Comparison of ENCODE assay signal across 9 cellular contexts in the genomic region with DNA sequence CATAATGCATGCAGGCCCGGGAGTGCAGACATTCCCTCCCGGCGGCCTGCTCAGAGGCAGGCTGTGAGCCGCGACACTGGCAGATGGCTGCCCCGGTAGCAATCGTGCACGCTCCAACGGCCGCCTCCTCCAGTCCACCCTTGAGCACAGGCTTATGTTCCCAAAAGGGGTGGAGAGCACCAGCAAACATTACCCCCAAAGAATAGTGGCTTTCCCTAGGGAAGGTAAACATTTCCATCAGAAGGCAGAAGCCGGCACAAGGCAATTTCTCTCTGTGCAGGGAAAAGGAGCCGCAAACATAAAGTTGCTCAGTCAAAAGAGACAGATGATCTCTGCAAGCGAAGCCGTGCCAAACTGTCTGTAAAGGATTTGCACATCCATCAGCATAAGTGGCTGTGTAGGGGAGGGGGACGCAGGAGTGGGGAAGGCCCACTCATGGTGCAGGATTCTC.
A peak's percentile ranks its signal among the peaks of the same experiment; 100 is the strongest.
DNase-seq lines count a peak whose midpoint lies in the region; ATAC-seq and TF ChIP-seq lines count a peak whose summit lies in the region.
"Had no signal": no experiment of that assay in that cellular context is flagged by ENCODE, and none has a peak within 500 bp of the region (broad histone marks: within the 10 kb centered on the region; RNA-seq: fewer than 3 reads in every experiment).

No MANE protein-coding gene starts in this region.

- H3K9me3 Mint-ChIP-seq in CD4-positive, alpha-beta T cell: no peaks in the 10 kb centered on the region
- H3K9me3 Mint-ChIP-seq: central memory CD8-positive, alpha-beta T cell had no signal

- H3K27me3 ChIP-seq in lower lobe of right lung (ENCODE audit: low read depth): no peaks in the 10 kb centered on the region
- H3K27me3 ChIP-seq in tibial artery: no peaks in the 10 kb centered on the region
- H3K27me3 ChIP-seq in CD4-positive, alpha-beta T cell (ENCODE audit: control insufficient read depth, insufficient read depth, low read length): no peaks in the 10 kb centered on the region

- CTCF ChIA-PET in CD4-positive, alpha-beta T cell (lab: Charles Lee): no interaction called here

- H3K4me3 ChIP-seq in lower lobe of right lung: peak overlapping the region; percentile 8
- peak overlapping the region; percentile 3 to 23 for H3K4me3 ChIP-seq in tibial artery

- H3K27me3 Mint-ChIP-seq in CD4-positive, alpha-beta T cell: no peaks in the 10 kb centered on the region
- H3K27me3 Mint-ChIP-seq: central memory CD8-positive, alpha-beta T cell had no signal

- no peaks in the 10 kb centered on the region for H3K36me3 Mint-ChIP-seq in CD4-positive, alpha-beta T cell (ENCODE audit: low read depth)

- DNase-seq in NCI-H1436 treated with DMSO at 0.1 percent for 48 hours (lab: John Stamatoyannopoulos, UW) (peak; percentile 41), SHP77 (lab: John Stamatoyannopoulos, UW) (peak; percentile 65 to 76), lower lobe of right lung (no peak), tibial artery (no peak)
- no peak for DNase-seq in activated CD8-positive, alpha-beta memory T cell treated with anti-CD3 and anti-CD28 coated beads, Interleukin-2, amount 50 U/mL, for 4 hours
- DNase-seq in CD4-positive, alpha-beta T cell: no peak
- DNase-seq: activated CD4-positive, alpha-beta T cell treated with anti-CD3 and anti-CD28 coated beads, Interleukin-2, amount 50 U/mL, for 1 hour had no signal

- H3K4me3 Mint-ChIP-seq in CD4-positive, alpha-beta T cell: no peak overlapping the region
- H3K4me3 Mint-ChIP-seq: central memory CD8-positive, alpha-beta T cell had no signal

- POLR2A ChIA-PET in CD4-positive, alpha-beta T cell (lab: Charles Lee): no interaction called here

- ATAC-seq in lower lobe of right lung: no peak
- no peak for ATAC-seq in GM21737 (IDR thresholded peaks at IDR 0.05; ENCODE audit: unreplicated experiment)
- no peak for ATAC-seq in CD4-positive, alpha-beta T cell (ENCODE audit: poor library complexity)

- intact Hi-C loops in lower lobe of right lung (cut with DNase I): no loop called here
- intact Hi-C loops in tibial artery (cut with DNase I; ENCODE audit: low total_unique reads): loop anchor here (10.0 kb wide), 1 partner anchor 89 kb away; a partner anchor contains a TSS
- intact Hi-C loops in CD4-positive, alpha-beta T cell (cut with DNase I, micrococcal nuclease): no loop called here

- no peaks in the 10 kb centered on the region for H3K4me1 Mint-ChIP-seq in CD4-positive, alpha-beta T cell (ENCODE audit: low read depth)
- H3K4me1 Mint-ChIP-seq: central memory CD8-positive, alpha-beta T cell had no signal

- H3K4me1 ChIP-seq in lower lobe of right lung (peaks cover 10% of the 10 kb centered on the region), tibial artery (peaks cover 0 to 66% (median 46%) of the 10 kb centered on the region in 4 donors)

- H3K36me3 ChIP-seq in lower lobe of right lung (no peaks in the 10 kb centered on the region), tibial artery (no peaks in the 10 kb centered on the region)

- H3K27ac Mint-ChIP-seq in CD4-positive, alpha-beta T cell: no peak overlapping the region

- H3K9me3 ChIP-seq in lower lobe of right lung (no peaks in the 10 kb centered on the region), tibial artery (no peaks in the 10 kb centered on the region)
- H3K9me3 ChIP-seq in CD4-positive, alpha-beta T cell (ENCODE audit: control insufficient read depth, low read length): no peaks in the 10 kb centered on the region

- no peak overlapping the region for H3K27ac ChIP-seq in lower lobe of right lung
- peak overlapping the region; percentile 73 to 87 for H3K27ac ChIP-seq in tibial artery
- no peak overlapping the region for H3K27ac ChIP-seq in CD4-positive, alpha-beta T cell (ENCODE audit: low read depth, low read length)

- TF ChIP-seq CTCF in lower lobe of right lung (IDR thresholded peaks at IDR 0.05): no peak
- no peak for TF ChIP-seq CTCF in tibial artery (IDR thresholded peaks at IDR 0.05)
- TF ChIP-seq CTCF in CD4-positive, alpha-beta T cell (IDR thresholded peaks at IDR 0.05): no peak

Comparison
In these comparisons a context has a peak if more than half of its experiments do, and no peak if none do; other contexts are left out.
1. DNase-seq: peak in NCI-H1436 treated with DMSO at 0.1 percent for 48 hours (single experiment) and SHP77 (2 of 2); none in lower lobe of right lung (single experiment), tibial artery (0 of 2), activated CD8-positive, alpha-beta memory T cell treated with anti-CD3 and anti-CD28 coated beads, Interleukin-2, amount 50 U/mL, for 4 hours (single experiment) and CD4-positive, alpha-beta T cell (0 of 10).
2. H3K27ac ChIP-seq: peak in tibial artery (2 of 2); none in lower lobe of right lung (single experiment) and CD4-positive, alpha-beta T cell (single experiment).